32 cellular contexts compared by ENCODE assay signal in genomic region chr14:86714575-86714974, GRCh38.
"Had no signal": no experiment of that assay in that cellular context is flagged by ENCODE, and none has a peak within 500 bp of the region (broad histone marks: within the 10 kb centered on the region; RNA-seq: fewer than 3 reads in every experiment).

No MANE protein-coding gene starts in this region.

- H3K36me3 ChIP-seq: MG63, SJCRH30 had no signal

- H3K4me3 ChIP-seq: MG63, PC-9, SJCRH30, SK-N-MC had no signal

- H3K27ac ChIP-seq: PC-9, RWPE1, SJCRH30, SK-N-MC had no signal

- H3K4me2 ChIP-seq: PC-9 had no signal

- H3K4me1 ChIP-seq: SJCRH30 had no signal

- H2AFZ ChIP-seq: PC-9 had no signal

- DNase-seq: Kasumi-1, KBM-7, MG63, MV-4-11, NCI-H1092, NCI-H1105, NCI-H1417 treated with DMSO at 0.1 percent for 48 hours, NCI-H1436 treated with DMSO at 0.1 percent for 48 hours, NCI-H1694 treated with DMSO at 0.1 percent for 48 hours, NCI-H187 treated with DMSO at 0.1 percent for 48 hours, NCI-H2029, NCI-H2081, NCI-H2171 treated with DMSO at 0.1 percent for 48 hours, NCI-H2227 treated with DMSO at 0.1 percent for 48 hours, NCI-H345, NCI-H446 treated with DMSO at 0.1 percent for 48 hours, NCI-H510A, NCI-H524, NCI-H526, NCI-H69, NCI-H748 treated with DMSO at 0.1 percent for 48 hours, NCI-H82, PC-9, SHP77, SIG-M5, SJCRH30, T-cell had no signal

- H3K27me3 ChIP-seq: MG63, SJCRH30 had no signal

- H3K9me3 ChIP-seq: MG63, SJCRH30 had no signal

- ATAC-seq: Panc1, Right ventricle myocardium inferior, SK-N-SH treated with all-trans-retinoic acid at 6 μM for 48 hours, T-cell had no signal
